ENCODE assay signal across 1 cellular context in genomic region chr3:45551214-45552010, GRCh38.
TF ChIP-seq lines count a peak whose summit lies in the region.

No MANE protein-coding gene starts in this region.

TF ChIP-seq in IMR-90, 13 proteins besides CTCF, POLR2A, EP300 and RAD21 (continued from another document):
- TF ChIP-seq MXI1 (IDR thresholded peaks at IDR 0.05; ENCODE audit: borderline replicate concordance, low read depth, low read length) (no peak), BHLHE40 (IDR thresholded peaks at IDR 0.05; ENCODE audit: low read depth, low read length) (peak; percentile 37; the same call in 1 of the 2 replicates)
